In the genomic region with DNA sequence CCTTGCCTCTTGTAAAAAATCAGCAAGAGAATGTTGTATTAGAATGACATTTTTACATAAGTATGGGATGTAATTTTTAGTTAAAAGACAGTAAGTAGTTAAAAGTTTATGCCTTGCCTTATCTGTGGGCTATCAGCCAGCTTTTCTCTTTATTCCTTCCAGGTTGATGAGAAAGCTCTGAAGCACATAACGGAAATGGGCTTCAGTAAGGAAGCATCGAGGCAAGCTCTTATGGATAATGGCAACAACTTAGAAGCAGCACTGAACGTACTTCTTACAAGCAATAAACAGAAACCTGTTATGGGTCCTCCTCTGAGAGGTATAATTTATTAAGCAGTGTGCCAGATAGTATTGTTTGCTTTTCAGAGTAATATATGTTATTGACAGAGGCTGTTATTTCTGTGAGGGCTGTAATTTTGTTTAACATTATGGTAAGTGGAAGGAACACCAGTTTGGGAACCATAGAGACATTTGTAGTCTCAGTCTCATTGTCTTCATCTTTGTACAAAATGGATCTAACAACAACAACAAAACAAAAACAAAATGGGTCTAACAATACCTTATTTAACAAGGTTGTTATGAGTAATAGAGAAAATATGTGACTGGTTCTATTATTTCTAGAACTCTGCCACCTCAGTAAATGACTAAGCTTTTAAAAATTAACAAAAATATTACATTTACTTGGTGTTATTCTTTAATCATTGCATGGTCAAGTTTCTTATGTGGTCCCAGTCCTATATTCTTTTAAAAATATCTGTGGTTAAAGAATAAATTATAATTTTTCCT, we compare ENCODE assay signal across 22 cellular contexts.
DNase-seq lines count a peak whose midpoint lies in the region; ATAC-seq and TF ChIP-seq lines count a peak whose summit lies in the region.
"Had no signal": no experiment of that assay in that cellular context is flagged by ENCODE, and none has a peak within 500 bp of the region (broad histone marks: within the 10 kb centered on the region; RNA-seq: fewer than 3 reads in every experiment).

No MANE protein-coding gene starts in this region.

- no peak for TF ChIP-seq CTCF in HFFc6 (IDR thresholded peaks at IDR 0.05)
- no peak for TF ChIP-seq CTCF in foreskin keratinocyte (conservative IDR thresholded peaks at IDR 0.05)
- TF ChIP-seq CTCF in right atrium auricular region (IDR thresholded peaks at IDR 0.05): no peak

- no peaks in the 10 kb centered on the region for H3K27me3 Mint-ChIP-seq in HFFc6 (ENCODE audit: insufficient read depth)
- H3K27me3 Mint-ChIP-seq in activated CD4-positive, alpha-beta T cell treated with anti-CD3 and anti-CD28 coated beads, Interleukin-2, amount 10 ng/mL, durations not matched to agents 7 days and 5 days: no peaks in the 10 kb centered on the region
- H3K27me3 Mint-ChIP-seq: central memory CD8-positive, alpha-beta T cell had no signal

- ATAC-seq in foreskin keratinocyte (peak; percentile 38), GM19023 (IDR thresholded peaks at IDR 0.05; ENCODE audit: unreplicated experiment) (no peak)
- ATAC-seq: heart left ventricle, lower lobe of right lung had no signal

- H3K9me3 Mint-ChIP-seq in HFFc6: no peaks in the 10 kb centered on the region
- peaks cover 8% of the 10 kb centered on the region for H3K9me3 Mint-ChIP-seq in activated CD4-positive, alpha-beta T cell treated with anti-CD3 and anti-CD28 coated beads, Interleukin-2, amount 10 ng/mL, durations not matched to agents 7 days and 5 days
- H3K9me3 Mint-ChIP-seq: central memory CD8-positive, alpha-beta T cell; T-helper 1 cell treated with Interleukin-12 subunit alpha and Interleukin-12 subunit beta and Interleukin-4 antibody, amounts not matched to agents 30 μg/mL and 1 μg/mL, for 36 hours had no signal

- CTCF ChIA-PET in activated CD4-positive, alpha-beta T cell treated with anti-CD3 and anti-CD28 coated beads, Interleukin-2, amount 10 ng/mL, durations not matched to agents 7 days and 5 days (lab: Charles Lee): no interaction called here

- H3K4me3 ChIP-seq in SJSA1 (no peak overlapping the region), right atrium auricular region (no peak overlapping the region)
- H3K4me3 ChIP-seq: heart left ventricle, lower lobe of right lung had no signal

- POLR2A ChIA-PET in activated CD4-positive, alpha-beta T cell treated with anti-CD3 and anti-CD28 coated beads, Interleukin-2, amount 10 ng/mL, durations not matched to agents 7 days and 5 days (lab: Charles Lee): no interaction called here

- H3K27ac Mint-ChIP-seq in HFFc6: peak overlapping the region; percentile 39; the same call in 1 of the 2 replicates
- H3K27ac Mint-ChIP-seq in activated CD4-positive, alpha-beta T cell treated with anti-CD3 and anti-CD28 coated beads, Interleukin-2, amount 10 ng/mL, durations not matched to agents 7 days and 5 days: no peak overlapping the region
- H3K27ac Mint-ChIP-seq: T-helper 1 cell treated with Interleukin-12 subunit alpha and Interleukin-12 subunit beta and Interleukin-4 antibody, amounts not matched to agents 30 μg/mL and 1 μg/mL, for 36 hours had no signal

- H3K27ac ChIP-seq in SJSA1: peak overlapping the region; percentile 46
- no peak overlapping the region for H3K27ac ChIP-seq in foreskin keratinocyte
- H3K27ac ChIP-seq in right atrium auricular region: no peak overlapping the region
- H3K27ac ChIP-seq: heart left ventricle, lower lobe of right lung, VCaP had no signal

- H3K27me3 ChIP-seq in SJSA1 (replicated peaks) (no peaks in the 10 kb centered on the region), foreskin keratinocyte (no peaks in the 10 kb centered on the region), right atrium auricular region (no peaks in the 10 kb centered on the region)
- H3K27me3 ChIP-seq: heart left ventricle had no signal

- DNase-seq in ACHN (peak; percentile 41), HFFc6 (peak; percentile 1), SJSA1 (ENCODE audit: low read depth in 1 of 2, low spot score in 2 of 2) (peak in 1 of 2 experiments; percentile 20), foreskin keratinocyte (peak in 1 of 2 donors; percentile 29), Kasumi-1 (lab: John Stamatoyannopoulos, UW) (no peak), right atrium auricular region (ENCODE audit: low spot score) (no peak)
- no peak for DNase-seq in activated CD4-positive, alpha-beta T cell treated with anti-CD3 and anti-CD28 coated beads, Interleukin-2, amount 10 ng/mL, durations not matched to agents 7 days and 5 days
- DNase-seq: activated effector memory CD4-positive, alpha-beta T cell treated with anti-CD3 and anti-CD28 coated beads, Interleukin-2, amount 50 U/mL, for 16 hours; DMS53; effector memory CD4-positive, alpha-beta T cell; heart left ventricle; KG1; lower lobe of right lung; NCI-H146; NCI-H510A; nucleus accumbens; retina; SHP77 had no signal

- peaks cover 13% of the 10 kb centered on the region for H3K4me1 Mint-ChIP-seq in HFFc6 (ENCODE audit: low read depth)
- no peaks in the 10 kb centered on the region for H3K4me1 Mint-ChIP-seq in activated CD4-positive, alpha-beta T cell treated with anti-CD3 and anti-CD28 coated beads, Interleukin-2, amount 10 ng/mL, durations not matched to agents 7 days and 5 days
- H3K4me1 Mint-ChIP-seq: central memory CD8-positive, alpha-beta T cell had no signal

- H3K36me3 ChIP-seq in SJSA1: no peaks in the 10 kb centered on the region
- peaks cover 26% of the 10 kb centered on the region for H3K36me3 ChIP-seq in right atrium auricular region

- H3K9me3 ChIP-seq in SJSA1 (replicated peaks) (no peaks in the 10 kb centered on the region), right atrium auricular region (no peaks in the 10 kb centered on the region)
- H3K9me3 ChIP-seq: lower lobe of right lung had no signal

- H3K36me3 Mint-ChIP-seq in HFFc6 (ENCODE audit: low read depth): peaks cover 38% of the 10 kb centered on the region
- H3K36me3 Mint-ChIP-seq in activated CD4-positive, alpha-beta T cell treated with anti-CD3 and anti-CD28 coated beads, Interleukin-2, amount 10 ng/mL, durations not matched to agents 7 days and 5 days (ENCODE audit: low read depth): peaks cover 35% of the 10 kb centered on the region

- in situ Hi-C loops in ACHN (cut with HindIII; ENCODE audit: low pct_ligation_motif_present, low pct_unique_long_range_greater_than_20kb, low sequenced_read_pairs): no loop called here

- no peak overlapping the region for H3K4me3 Mint-ChIP-seq in HFFc6
- H3K4me3 Mint-ChIP-seq in activated CD4-positive, alpha-beta T cell treated with anti-CD3 and anti-CD28 coated beads, Interleukin-2, amount 10 ng/mL, durations not matched to agents 7 days and 5 days: no peak overlapping the region
- H3K4me3 Mint-ChIP-seq: central memory CD8-positive, alpha-beta T cell; T-helper 1 cell treated with Interleukin-12 subunit alpha and Interleukin-12 subunit beta and Interleukin-4 antibody, amounts not matched to agents 30 μg/mL and 1 μg/mL, for 36 hours had no signal

- H3K4me1 ChIP-seq in SJSA1 (replicated peaks) (peaks cover 15% of the 10 kb centered on the region), foreskin keratinocyte (peaks cover 10% of the 10 kb centered on the region), right atrium auricular region (no peaks in the 10 kb centered on the region)
- H3K4me1 ChIP-seq: heart left ventricle, lower lobe of right lung had no signal

Comparison
In these comparisons a context has a peak if more than half of its experiments do, and no peak if none do; other contexts are left out.
1. DNase-seq: peak in ACHN (single experiment) and HFFc6 (single experiment); none in Kasumi-1 (0 of 2), right atrium auricular region (single experiment) and activated CD4-positive, alpha-beta T cell treated with anti-CD3 and anti-CD28 coated beads, Interleukin-2, amount 10 ng/mL, durations not matched to agents 7 days and 5 days (single experiment).